ENCODE assay signal across 8 cellular contexts in genomic region chr3:71305246-71306206, GRCh38.
DNase-seq lines count a peak whose midpoint lies in the region; ATAC-seq and TF ChIP-seq lines count a peak whose summit lies in the region.

No MANE protein-coding gene starts in this region.

- H3K27me3 ChIP-seq in HUES48 (ENCODE audit: control insufficient read depth, insufficient read depth, low read length) (no peaks in the 10 kb centered on the region), subcutaneous abdominal adipose tissue (ENCODE audit: control insufficient read depth in 5 of 5, insufficient read depth in 4 of 5, low read length in 5 of 5) (no peaks in the 10 kb centered on the region)

- CTCF ChIA-PET in WTC11 (lab: Charles Lee), result no interaction called here

- DNase-seq in WTC11 (ENCODE audit: low spot score), result peak; percentile 77
- no peak for DNase-seq in epithelial cell of prostate (ENCODE audit: low read depth, low spot score)
- DNase-seq in mucosa of descending colon, result peak in 2 of 3 donors; percentile 29 to 37
- DNase-seq in T1000 (lab: John Stamatoyannopoulos, UW), result no peak
- DNase-seq in effector CD4-positive, alpha-beta T cell, result no peak

- H3K9me3 ChIP-seq in HUES48 (ENCODE audit: control insufficient read depth, insufficient read depth, low read length) (no peaks in the 10 kb centered on the region), mucosa of descending colon (no peaks in the 10 kb centered on the region), subcutaneous abdominal adipose tissue (ENCODE audit: control insufficient read depth in 5 of 5, low read length in 5 of 5) (no peaks in the 10 kb centered on the region)

- H3K36me3 ChIP-seq in HUES48 (ENCODE audit: control insufficient read depth, insufficient read depth, low read length) (no peaks in the 10 kb centered on the region), mucosa of descending colon (ENCODE audit: low read depth) (no peaks in the 10 kb centered on the region), subcutaneous abdominal adipose tissue (ENCODE audit: control insufficient read depth in 5 of 5, insufficient read depth in 5 of 5, low read length in 5 of 5) (no peaks in the 10 kb centered on the region)

- peak; percentile 97 for ATAC-seq in WTC11
- peak; percentile 61 for ATAC-seq in mucosa of descending colon
- no peak for ATAC-seq in HG02571 (IDR thresholded peaks at IDR 0.05; ENCODE audit: unreplicated experiment)

- peak overlapping the region; percentile 78 for H3K4me3 ChIP-seq in HUES48 (ENCODE audit: low read depth, low read length)
- no peak overlapping the region for H3K4me3 ChIP-seq in mucosa of descending colon
- peak overlapping the region; percentile 36 to 58 (median 48) for H3K4me3 ChIP-seq in subcutaneous abdominal adipose tissue (ENCODE audit: low read depth in 1 of 5, low read length in 5 of 5)

- POLR2A ChIA-PET in WTC11 (lab: Charles Lee), result no interaction called here

- H3K4me3 Mint-ChIP-seq in WTC11, result peak overlapping the region; percentile 87

- H3K27ac Mint-ChIP-seq in WTC11, result peak overlapping the region; percentile 99

- TF ChIP-seq CTCF in WTC11 (IDR thresholded peaks at IDR 0.05) (no peak), mucosa of descending colon (IDR thresholded peaks at IDR 0.05) (no peak)

- peaks cover 87% of the 10 kb centered on the region for H3K4me1 Mint-ChIP-seq in WTC11

- H3K9ac ChIP-seq in HUES48 (ENCODE audit: low read depth, low read length) (peak overlapping the region; percentile 80), subcutaneous abdominal adipose tissue (ENCODE audit: low read length in 5 of 5) (peak overlapping the region in 4 of 5 donors; percentile 49 to 81 (median 60))

- H3K9me3 Mint-ChIP-seq in WTC11, result no peaks in the 10 kb centered on the region

- peak overlapping the region; percentile 98 for H3K27ac ChIP-seq in HUES48 (ENCODE audit: low read depth, low read length)
- H3K27ac ChIP-seq in epithelial cell of prostate, result peak overlapping the region; percentile 21
- H3K27ac ChIP-seq in subcutaneous abdominal adipose tissue (ENCODE audit: low read depth, low read length), result no peak overlapping the region

- H3K4me1 ChIP-seq in HUES48 (ENCODE audit: control insufficient read depth, insufficient read depth, low read length) (peaks cover 86% of the 10 kb centered on the region), mucosa of descending colon (ENCODE audit: low read depth) (peaks cover 7% of the 10 kb centered on the region), subcutaneous abdominal adipose tissue (ENCODE audit: control insufficient read depth in 5 of 5, insufficient read depth in 5 of 5, low read length in 5 of 5) (peaks cover 0 to 17% (median 14%) of the 10 kb centered on the region in 5 donors)

- intact Hi-C loops in mucosa of descending colon (cut with DNase I, micrococcal nuclease), result loop anchor here in 1 of 2 donors (10.0 kb wide), 1 partner anchor 181 kb away; no protein-coding TSS in a partner anchor

- H3K36me3 Mint-ChIP-seq in WTC11, result no peaks in the 10 kb centered on the region

- H3K27me3 Mint-ChIP-seq in WTC11 (ENCODE audit: low read depth), result 0 out of 2 replicates have a peak, but pooled peaks cover 3% of the 10 kb centered on the region

TF ChIP-seq in WTC11, 78 proteins besides CTCF, POLR2A, EP300 and RAD21 (continues in another document):
- TF ChIP-seq SMAD3 (CRISPR knock-in tag; IDR thresholded peaks at IDR 0.05; ENCODE audit: borderline replicate concordance) (no peak), MLX (CRISPR knock-in tag; IDR thresholded peaks at IDR 0.05) (no peak), E2F4 (CRISPR knock-in tag; IDR thresholded peaks at IDR 0.05; ENCODE audit: borderline replicate concordance, low read depth) (no peak), ZNF396 (CRISPR knock-in tag; IDR thresholded peaks at IDR 0.05; ENCODE audit: borderline replicate concordance) (no peak), JUN (CRISPR knock-in tag; IDR thresholded peaks at IDR 0.05) (no peak), FOXP1 (CRISPR knock-in tag; IDR thresholded peaks at IDR 0.05; ENCODE audit: borderline replicate concordance) (0 out of 2 replicates have a peak, but pooled peaks have one; percentile 38), NFATC4 (CRISPR knock-in tag; IDR thresholded peaks at IDR 0.05) (no peak), CDX4 (CRISPR knock-in tag; IDR thresholded peaks at IDR 0.05; ENCODE audit: borderline replicate concordance) (no peak), ZNF263 (CRISPR knock-in tag; IDR thresholded peaks at IDR 0.05; ENCODE audit: low read depth) (no peak), NFYB (CRISPR knock-in tag; conservative IDR thresholded peaks at IDR 0.05; ENCODE audit: low read depth) (no peak), TCF7 (CRISPR knock-in tag; IDR thresholded peaks at IDR 0.05; ENCODE audit: low read depth) (no peak), ETV6 (CRISPR knock-in tag; IDR thresholded peaks at IDR 0.05) (peak; percentile 64), AR (CRISPR knock-in tag; IDR thresholded peaks at IDR 0.05) (no peak), ZNF671 (CRISPR knock-in tag; IDR thresholded peaks at IDR 0.05) (no peak), ZNF138 (CRISPR knock-in tag; conservative IDR thresholded peaks at IDR 0.05) (no peak), FOXJ3 (CRISPR knock-in tag; IDR thresholded peaks at IDR 0.05; ENCODE audit: borderline replicate concordance) (no peak), IRF1 (CRISPR knock-in tag; IDR thresholded peaks at IDR 0.05) (no peak), FOXK1 (CRISPR knock-in tag; IDR thresholded peaks at IDR 0.05) (peak; percentile 45; the same call in 1 of the 2 replicates), HMGA2 (CRISPR knock-in tag; IDR thresholded peaks at IDR 0.05) (no peak), GABPB1 (CRISPR knock-in tag; IDR thresholded peaks at IDR 0.05) (no peak), ZBTB21 (CRISPR knock-in tag; IDR thresholded peaks at IDR 0.05; ENCODE audit: borderline replicate concordance) (no peak), CREM (CRISPR knock-in tag; IDR thresholded peaks at IDR 0.05) (0 out of 2 replicates have a peak, but pooled peaks have one; percentile 42), CBFB (CRISPR knock-in tag; IDR thresholded peaks at IDR 0.05; ENCODE audit: low read depth) (no peak), E2F5 (CRISPR knock-in tag; IDR thresholded peaks at IDR 0.05) (no peak), JAZF1 (CRISPR knock-in tag; IDR thresholded peaks at IDR 0.05) (no peak)

Comparison
In these comparisons a context has a peak if more than half of its experiments do, and no peak if none do; other contexts are left out.
1. DNase-seq: peak in WTC11 (single experiment) and mucosa of descending colon (2 of 3); none in epithelial cell of prostate (single experiment), T1000 (single experiment) and effector CD4-positive, alpha-beta T cell (single experiment).